12 cellular contexts compared by ENCODE assay signal in the genomic region with DNA sequence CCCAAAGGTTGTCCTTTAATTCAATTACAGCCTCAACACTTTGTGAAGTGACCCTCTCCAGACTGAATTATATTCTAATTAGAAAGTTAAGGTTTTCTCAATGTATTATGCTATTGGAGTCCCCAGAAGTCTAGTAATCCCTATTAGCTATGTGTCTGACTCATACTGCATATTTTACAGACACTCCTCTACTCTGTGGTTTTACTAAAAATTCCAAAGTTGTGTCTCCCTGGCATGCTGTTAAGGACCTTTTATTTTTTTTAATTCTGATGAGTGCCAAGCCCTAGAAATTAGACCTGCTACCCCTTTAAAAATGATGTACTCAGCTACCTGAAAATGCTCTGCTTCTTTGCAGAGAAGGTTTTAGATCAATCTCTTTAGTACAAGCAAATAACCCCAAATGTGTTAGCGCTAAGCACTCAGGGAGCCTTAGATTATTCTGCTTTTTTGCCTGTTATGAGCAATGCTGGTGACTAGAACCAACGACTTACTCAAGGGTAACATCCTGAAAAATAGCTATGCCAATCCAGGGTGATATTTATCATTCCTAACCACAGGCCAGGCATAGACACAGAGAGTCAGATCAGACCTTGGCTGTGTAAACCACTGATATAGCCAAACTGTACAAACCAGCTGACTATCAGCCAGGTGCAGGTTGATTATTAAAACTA. TPM values are rescaled to one million over a fixed set of nuclear protein-coding genes. Genes with fewer than 3 reads are reported as not detected.
DNase-seq lines count a peak whose midpoint lies in the region; ATAC-seq and TF ChIP-seq lines count a peak whose summit lies in the region.
"Had no signal": no experiment of that assay in that cellular context is flagged by ENCODE, and none has a peak within 500 bp of the region (broad histone marks: within the 10 kb centered on the region; RNA-seq: fewer than 3 reads in every experiment).

No MANE protein-coding gene starts in this region.

- peak; percentile 51 for ATAC-seq in activated T-helper 17 cell treated with anti-CD3 and anti-CD28 coated beads, Interleukin-2, amount 50 U/mL, for 72 hours (replicated peaks)
- no peak for ATAC-seq in gastroesophageal sphincter
- ATAC-seq: left colon had no signal

- CTCF ChIA-PET in A673 (lab: Charles Lee) = no interaction called here
- CTCF ChIA-PET in HEK293T (lab: Yijun Ruan, JAX) = no interaction called here

- H3K9me3 ChIP-seq in A673 (ENCODE audit: low read depth, low read length, poor library complexity, severe bottlenecking) (no peaks in the 10 kb centered on the region), gastroesophageal sphincter (no peaks in the 10 kb centered on the region)

- TF ChIP-seq CTCF in A673 (conservative IDR thresholded peaks at IDR 0.05; ENCODE audit: low read depth, low read length) (no peak), kidney epithelial cell (IDR thresholded peaks at IDR 0.05; ENCODE audit: insufficient read depth, low read length, poor library complexity, severe bottlenecking) (no peak), gastroesophageal sphincter (IDR thresholded peaks at IDR 0.05) (no peak)

- TF ChIP-seq POLR2A in gastroesophageal sphincter (IDR thresholded peaks at IDR 0.05) = no peak

- H3K4me3 ChIP-seq in A673 (ENCODE audit: low read depth, low read length, poor library complexity, severe bottlenecking) (no peak overlapping the region), kidney epithelial cell (ENCODE audit: low read depth, low read length) (no peak overlapping the region), gastroesophageal sphincter (no peak overlapping the region)

- H3K4me3 Mint-ChIP-seq in activated T-helper 17 cell treated with anti-CD3 and anti-CD28 coated beads, Interleukin-2, amount 50 U/mL, for 72 hours = no peak overlapping the region

- peaks cover 6% of the 10 kb centered on the region for H3K9me3 Mint-ChIP-seq in activated T-helper 17 cell treated with anti-CD3 and anti-CD28 coated beads, Interleukin-2, amount 50 U/mL, for 72 hours

- H3K27ac ChIP-seq in A673 (ENCODE audit: low read depth, low read length, poor library complexity, severe bottlenecking) (no peak overlapping the region), gastroesophageal sphincter (no peak overlapping the region)

- BruUV-seq in A673 (replicated peaks; lab: Mats Ljungman, UMichigan) = no TSS peak

- peaks cover 28% of the 10 kb centered on the region for H3K27me3 Mint-ChIP-seq in activated T-helper 17 cell treated with anti-CD3 and anti-CD28 coated beads, Interleukin-2, amount 50 U/mL, for 72 hours

- WGBS in gastroesophageal sphincter (ENCODE audit: low coverage in 1 of 2), 2 donors = 53% methylated on average over 2 of the region's 2 CpGs; no CpG with 5 or more reads in 1 of the 2 donors

- no peaks in the 10 kb centered on the region for H3K36me3 ChIP-seq in A673 (ENCODE audit: insufficient read depth, low read length, poor library complexity, severe bottlenecking)
- no peaks in the 10 kb centered on the region for H3K36me3 ChIP-seq in kidney epithelial cell (ENCODE audit: control insufficient read depth, insufficient read depth, low read length)
- no peaks in the 10 kb centered on the region for H3K36me3 ChIP-seq in gastroesophageal sphincter

- H3K27me3 ChIP-seq in A673 (replicated peaks; ENCODE audit: insufficient read depth, low read depth, low read length, poor library complexity) (no peaks in the 10 kb centered on the region), kidney epithelial cell (ENCODE audit: control insufficient read depth, insufficient read depth, low read length) (no peaks in the 10 kb centered on the region), gastroesophageal sphincter (no peaks in the 10 kb centered on the region)

- H3K4me1 ChIP-seq in A673 (ENCODE audit: insufficient read depth, low read length, poor library complexity, severe bottlenecking) (no peaks in the 10 kb centered on the region), gastroesophageal sphincter (no peaks in the 10 kb centered on the region)

- DNase-seq in A673 (ENCODE audit: low spot score) = peak; percentile 1
- peak; percentile 70 for DNase-seq in HCEC 1CT
- peak; percentile 87 for DNase-seq in kidney epithelial cell (ENCODE audit: low read depth)
- DNase-seq in germinal center (ENCODE audit: low spot score) = no peak
- no peak for DNase-seq in HEK293T (ENCODE audit: extremely low spot score)
- DNase-seq in NCI-H146 (lab: John Stamatoyannopoulos, UW) = no peak
- DNase-seq: activated CD4-positive, alpha-beta T cell treated with anti-CD3 and anti-CD28 coated beads, Interleukin-2, amount 50 U/mL, for 48 hours; left colon; small intestine; stimulated activated naive CD4-positive, alpha-beta T cell treated with Interleukin-2 at 50 U/mL for 16 hours had no signal

- H3K4me1 Mint-ChIP-seq in activated T-helper 17 cell treated with anti-CD3 and anti-CD28 coated beads, Interleukin-2, amount 50 U/mL, for 72 hours = peaks cover 6% of the 10 kb centered on the region

- no peak for TF ChIP-seq EP300 in gastroesophageal sphincter (IDR thresholded peaks at IDR 0.05)

- intact Hi-C loops in A673 (cut with micrococcal nuclease; ENCODE audit: unreplicated experiment) = no loop called here

- no peaks in the 10 kb centered on the region for H3K36me3 Mint-ChIP-seq in activated T-helper 17 cell treated with anti-CD3 and anti-CD28 coated beads, Interleukin-2, amount 50 U/mL, for 72 hours (ENCODE audit: low read depth)

- POLR2A ChIA-PET in A673 (lab: Charles Lee; ENCODE audit: low non-redundant PET) = no interaction called here
- POLR2A ChIA-PET in HEK293T (lab: Yijun Ruan, JAX) = no interaction called here

- no peak overlapping the region for H3K27ac Mint-ChIP-seq in activated T-helper 17 cell treated with anti-CD3 and anti-CD28 coated beads, Interleukin-2, amount 50 U/mL, for 72 hours

TF ChIP-seq in HEK293T, 16 proteins besides CTCF, POLR2A, EP300 and RAD21:
- TF ChIP-seq SP1 (IDR thresholded peaks at IDR 0.05) = no peak
- TF ChIP-seq FOXA1 (IDR thresholded peaks at IDR 0.05) = no peak
- TF ChIP-seq CTBP1 (IDR thresholded peaks at IDR 0.05; ENCODE audit: borderline replicate concordance) = no peak
- TF ChIP-seq ARNT (IDR thresholded peaks at IDR 0.05) = no peak
- TF ChIP-seq L3MBTL2 (conservative IDR thresholded peaks at IDR 0.05) = no peak
- TF ChIP-seq, protein P1, sequence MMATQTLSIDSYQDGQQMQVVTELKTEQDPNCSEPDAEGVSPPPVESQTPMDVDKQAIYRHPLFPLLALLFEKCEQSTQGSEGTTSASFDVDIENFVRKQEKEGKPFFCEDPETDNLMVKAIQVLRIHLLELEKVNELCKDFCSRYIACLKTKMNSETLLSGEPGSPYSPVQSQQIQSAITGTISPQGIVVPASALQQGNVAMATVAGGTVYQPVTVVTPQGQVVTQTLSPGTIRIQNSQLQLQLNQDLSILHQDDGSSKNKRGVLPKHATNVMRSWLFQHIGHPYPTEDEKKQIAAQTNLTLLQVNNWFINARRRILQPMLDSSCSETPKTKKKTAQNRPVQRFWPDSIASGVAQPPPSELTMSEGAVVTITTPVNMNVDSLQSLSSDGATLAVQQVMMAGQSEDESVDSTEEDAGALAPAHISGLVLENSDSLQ (IDR thresholded peaks at IDR 0.05) = no peak
- no peak for TF ChIP-seq SUZ12 (IDR thresholded peaks at IDR 0.05)
- TF ChIP-seq FOXK2 (IDR thresholded peaks at IDR 0.05) = no peak
- TF ChIP-seq ZNF384 (IDR thresholded peaks at IDR 0.05) = no peak
- TF ChIP-seq LEF1 (IDR thresholded peaks at IDR 0.05; ENCODE audit: borderline replicate concordance) = no peak
- no peak for TF ChIP-seq HDGF (IDR thresholded peaks at IDR 0.05; ENCODE audit: borderline replicate concordance)
- no peak for TF ChIP-seq TARDBP (IDR thresholded peaks at IDR 0.05)
- TF ChIP-seq FOXM1 (IDR thresholded peaks at IDR 0.05; ENCODE audit: borderline replicate concordance) = no peak
- no peak for TF ChIP-seq BHLHE40 (IDR thresholded peaks at IDR 0.05; ENCODE audit: borderline replicate concordance)
- no peak for TF ChIP-seq ELF4 (IDR thresholded peaks at IDR 0.05)

RNA-seq across cellular contexts. Expression of a gene that starts 26.1 kb away (rescaled TPM):
- total RNA-seq in A673 (2021) (not detected in 2 replicates), kidney epithelial cell (not detected in 2 replicates), gastroesophageal sphincter (not detected)
- 1 to 10 TPM in 1 of 2 donors, under 1 TPM in 1; 0.19 to 1.0 TPM for total RNA-seq in activated T-helper 17 cell treated with anti-CD3 and anti-CD28 coated beads, Interleukin-2, amount 50 U/mL, for 72 hours

Comparison
In these comparisons a context has a peak if more than half of its experiments do, and no peak if none do; other contexts are left out.
1. DNase-seq: peak in A673 (single experiment), HCEC 1CT (single experiment) and kidney epithelial cell (single experiment); none in germinal center (single experiment), HEK293T (single experiment) and NCI-H146 (single experiment).